8 cellular contexts compared by ENCODE assay signal in the genomic region with DNA sequence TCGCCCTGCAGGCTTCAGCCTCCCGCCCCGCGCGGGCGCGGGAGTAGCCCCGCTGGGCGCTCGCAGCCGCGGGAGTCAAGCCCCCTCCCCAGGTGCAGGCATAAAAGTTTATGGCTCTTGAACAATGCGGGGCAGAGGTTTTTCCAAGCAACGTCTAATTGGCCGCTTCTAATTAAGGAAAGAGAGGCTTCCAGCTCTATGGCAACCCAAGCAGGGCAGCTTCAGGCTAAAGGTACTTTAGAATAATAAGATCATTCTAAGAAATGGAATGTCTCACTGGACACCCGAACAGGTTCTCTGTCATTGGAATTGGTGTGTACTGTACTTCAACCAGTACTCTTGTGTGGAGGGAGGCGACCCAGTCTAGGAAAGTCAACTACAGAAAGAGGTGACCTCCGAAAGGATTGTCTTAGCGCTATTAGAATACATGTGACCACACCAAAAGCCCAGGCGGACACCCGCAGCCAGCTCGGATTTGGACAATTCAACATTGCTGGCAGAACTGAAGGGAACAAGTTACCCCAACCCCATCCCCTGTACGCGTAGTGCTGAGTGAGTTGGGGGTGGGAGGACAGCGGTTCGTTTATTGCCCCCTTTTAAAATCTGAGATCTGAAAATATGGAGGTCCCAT. TPM values are rescaled to one million over a fixed set of nuclear protein-coding genes. Genes with fewer than 3 reads are reported as not detected.
DNase-seq lines count a peak whose midpoint lies in the region; ATAC-seq, FAIRE-seq and TF ChIP-seq lines count a peak whose summit lies in the region.

No MANE protein-coding gene starts in this region.

- DNase-seq in cardiac muscle cell (ENCODE audit: low read depth in 1 of 2, low spot score in 1 of 2): no peak
- DNase-seq in cardiac septum (ENCODE audit: low spot score): no peak
- no peak for DNase-seq in astrocyte (ENCODE audit: low read depth)
- DNase-seq in memory B cell (ENCODE audit: low spot score in 2 of 2): peak in 1 of 2 donors; percentile 16
- DNase-seq in upper lobe of right lung: no peak
- no peak for DNase-seq in NOMO-1 treated with DMSO at 0.1 percent for 48 hours (lab: John Stamatoyannopoulos, UW; ENCODE audit: unreplicated experiment)
- DNase-seq in AML-193 (lab: John Stamatoyannopoulos, UW): no peak
- DNase-seq in activated effector memory CD4-positive, alpha-beta T cell treated with Interleukin-2 at 50 U/mL for 16 hours: no peak

- peaks cover 2% of the 10 kb centered on the region for H3K9me3 Mint-ChIP-seq in astrocyte (ENCODE audit: unreplicated experiment)
- H3K9me3 Mint-ChIP-seq in memory B cell: no peaks in the 10 kb centered on the region

- H3K4me3 ChIP-seq in cardiac muscle cell (peak overlapping the region; percentile 34), astrocyte (ENCODE audit: insufficient read depth, low read depth, low read length) (no peak overlapping the region), upper lobe of right lung (peak overlapping the region; percentile 54)

- H4K20me1 ChIP-seq in astrocyte (ENCODE audit: insufficient read depth, low read length): peaks cover 9% of the 10 kb centered on the region

- intact Hi-C loops in cardiac septum (cut with DNase I): loop anchor here (5.0 kb wide), 1 partner anchor 37 kb away; no protein-coding TSS in a partner anchor
- intact Hi-C loops in upper lobe of right lung (cut with DNase I): no loop called here

- no peak overlapping the region for H2AFZ ChIP-seq in astrocyte (ENCODE audit: low read depth, low read length)

- no peaks in the 10 kb centered on the region for H3K79me2 ChIP-seq in astrocyte (ENCODE audit: insufficient read depth, low read length)

- ATAC-seq in memory B cell (ENCODE audit: low read depth) (no peak), upper lobe of right lung (no peak)

- no peak for TF ChIP-seq CTCF in cardiac muscle cell (IDR thresholded peaks at IDR 0.05; ENCODE audit: low read depth, low read length)
- TF ChIP-seq CTCF in astrocyte (IDR thresholded peaks at IDR 0.05; ENCODE audit: insufficient read depth, low read depth, low read length): no peak
- no peak for TF ChIP-seq CTCF in upper lobe of right lung (IDR thresholded peaks at IDR 0.05)

- no peak overlapping the region for H3K9ac ChIP-seq in astrocyte (ENCODE audit: low read length)

- peak overlapping the region; percentile 85 for H3K4me2 ChIP-seq in astrocyte (ENCODE audit: low read length)

- H3K27me3 ChIP-seq in cardiac muscle cell: peaks cover 100% of the 10 kb centered on the region
- H3K27me3 ChIP-seq in astrocyte (ENCODE audit: insufficient read depth, low read length): peaks cover 97% of the 10 kb centered on the region
- peaks cover 98% of the 10 kb centered on the region for H3K27me3 ChIP-seq in upper lobe of right lung

- peaks cover 41% of the 10 kb centered on the region for H3K27me3 Mint-ChIP-seq in astrocyte (ENCODE audit: low read depth, unreplicated experiment)
- peaks cover 34% of the 10 kb centered on the region for H3K27me3 Mint-ChIP-seq in memory B cell

- H3K36me3 Mint-ChIP-seq in astrocyte (ENCODE audit: low read depth, unreplicated experiment) (no peaks in the 10 kb centered on the region), memory B cell (no peaks in the 10 kb centered on the region)

- H3K4me3 Mint-ChIP-seq in astrocyte (ENCODE audit: unreplicated experiment): peak overlapping the region; percentile 31
- peak overlapping the region; percentile 17 for H3K4me3 Mint-ChIP-seq in memory B cell

- H3K4me1 Mint-ChIP-seq in astrocyte (ENCODE audit: low read depth, unreplicated experiment) (peaks cover 3% of the 10 kb centered on the region), memory B cell (peaks cover 22% of the 10 kb centered on the region)

- no peak for FAIRE-seq in astrocyte (lab: Jason Lieb, UNC)

- no peaks in the 10 kb centered on the region for H3K36me3 ChIP-seq in cardiac muscle cell
- no peaks in the 10 kb centered on the region for H3K36me3 ChIP-seq in astrocyte (ENCODE audit: insufficient read depth, low read length)
- H3K36me3 ChIP-seq in upper lobe of right lung: no peaks in the 10 kb centered on the region

- H3K4me1 ChIP-seq in cardiac muscle cell (ENCODE audit: low read depth) (peaks cover 13% of the 10 kb centered on the region), astrocyte (ENCODE audit: insufficient read depth, low read length) (peaks cover 14% of the 10 kb centered on the region), upper lobe of right lung (peaks cover 16% of the 10 kb centered on the region)

- H3K9me3 ChIP-seq in cardiac muscle cell (ENCODE audit: low read depth) (no peaks in the 10 kb centered on the region), astrocyte (ENCODE audit: insufficient read depth, low read depth, low read length) (no peaks in the 10 kb centered on the region), upper lobe of right lung (no peaks in the 10 kb centered on the region)

- H3K27ac ChIP-seq in cardiac muscle cell (no peak overlapping the region), astrocyte (ENCODE audit: low read depth, low read length) (no peak overlapping the region), upper lobe of right lung (peak overlapping the region; percentile 30)

- no peak overlapping the region for H3K27ac Mint-ChIP-seq in astrocyte (ENCODE audit: unreplicated experiment)
- H3K27ac Mint-ChIP-seq in memory B cell: no peak overlapping the region

RNA-seq across cellular contexts. Expression of a gene that starts 12.5 kb away (rescaled TPM):
- total RNA-seq in cardiac muscle cell (0.15 TPM in 1 of 2 replicates, not detected in the other), cardiac septum (0.89 TPM), astrocyte (0.12 and 0.39 TPM in 2 replicates), upper lobe of right lung (8.1 TPM)
- not detected in 2 replicates for polyA plus RNA-seq in cardiac muscle cell
